Comparison of ENCODE assay signal across 18 cellular contexts in genomic region chr22:49587987-49588386, GRCh38.
"Had no signal": no experiment of that assay in that cellular context is flagged by ENCODE, and none has a peak within 500 bp of the region (broad histone marks: within the 10 kb centered on the region; RNA-seq: fewer than 3 reads in every experiment).

No MANE protein-coding gene starts in this region.

- H3K27ac ChIP-seq: dorsolateral prefrontal cortex, heart left ventricle, parathyroid adenoma, psoas muscle, sigmoid colon, skin epidermis, upper lobe of left lung, vagina had no signal

- FAIRE-seq: frontal cortex had no signal

- H3K4me3 ChIP-seq: dorsolateral prefrontal cortex, heart left ventricle, psoas muscle, sigmoid colon, skin epidermis, upper lobe of left lung, vagina had no signal

- H3K27me3 ChIP-seq: dorsolateral prefrontal cortex, heart left ventricle, upper lobe of left lung, vagina had no signal

- H3K4me1 ChIP-seq: parathyroid adenoma, psoas muscle, sigmoid colon, vagina had no signal

- H3K9me3 ChIP-seq: heart left ventricle, psoas muscle, sigmoid colon, upper lobe of left lung, vagina had no signal

- H3K79me2 ChIP-seq: parathyroid adenoma had no signal

- DNase-seq: cortex of kidney; effector CD8-positive, alpha-beta T cell; hippocampal formation; natural killer cell; nucleus accumbens; psoas muscle; retina; stimulated activated CD4-positive, alpha-beta T cell treated with anti-CD3 and anti-CD28 coated beads, Interleukin-2, amount 100 ng/mL, for 48 hours; stimulated activated naive CD4-positive, alpha-beta T cell treated with Interleukin-2 at 50 U/mL for 16 hours had no signal

- ATAC-seq: heart left ventricle, left lobe of liver, natural killer cell, psoas muscle had no signal

- H3K36me3 ChIP-seq: heart left ventricle, sigmoid colon, vagina had no signal

- H2AFZ ChIP-seq: parathyroid adenoma had no signal
